ENCODE assay signal across 1 cellular context in genomic region chr10:8051109-8051781, GRCh38.
TF ChIP-seq lines count a peak whose summit lies in the region.

No MANE protein-coding gene starts in this region.

TF ChIP-seq in WTC11, 78 proteins besides CTCF, POLR2A, EP300 and RAD21 (continued from another document):
- no peak for TF ChIP-seq STAT6 (CRISPR knock-in tag; conservative IDR thresholded peaks at IDR 0.05; ENCODE audit: low read depth)
- TF ChIP-seq MYBL2 (CRISPR knock-in tag; IDR thresholded peaks at IDR 0.05) = no peak
- TF ChIP-seq ZNF219 (CRISPR knock-in tag; IDR thresholded peaks at IDR 0.05; ENCODE audit: borderline replicate concordance) = no peak
- TF ChIP-seq ATF2 (CRISPR knock-in tag; IDR thresholded peaks at IDR 0.05; ENCODE audit: borderline replicate concordance, low read depth) = no peak
- no peak for TF ChIP-seq ZNF532 (CRISPR knock-in tag; IDR thresholded peaks at IDR 0.05; ENCODE audit: borderline replicate concordance)
- TF ChIP-seq FOXP4 (CRISPR knock-in tag; IDR thresholded peaks at IDR 0.05) = no peak
- TF ChIP-seq TEAD4 (CRISPR knock-in tag; IDR thresholded peaks at IDR 0.05) = no peak
- TF ChIP-seq ATF3 (CRISPR knock-in tag; conservative IDR thresholded peaks at IDR 0.05) = no peak
- no peak for TF ChIP-seq ZNF281 (CRISPR knock-in tag; IDR thresholded peaks at IDR 0.05)
- TF ChIP-seq ARID4B (CRISPR knock-in tag; IDR thresholded peaks at IDR 0.05; ENCODE audit: borderline replicate concordance) = no peak
